ENCODE assay signal across 23 cellular contexts in the genomic region with DNA sequence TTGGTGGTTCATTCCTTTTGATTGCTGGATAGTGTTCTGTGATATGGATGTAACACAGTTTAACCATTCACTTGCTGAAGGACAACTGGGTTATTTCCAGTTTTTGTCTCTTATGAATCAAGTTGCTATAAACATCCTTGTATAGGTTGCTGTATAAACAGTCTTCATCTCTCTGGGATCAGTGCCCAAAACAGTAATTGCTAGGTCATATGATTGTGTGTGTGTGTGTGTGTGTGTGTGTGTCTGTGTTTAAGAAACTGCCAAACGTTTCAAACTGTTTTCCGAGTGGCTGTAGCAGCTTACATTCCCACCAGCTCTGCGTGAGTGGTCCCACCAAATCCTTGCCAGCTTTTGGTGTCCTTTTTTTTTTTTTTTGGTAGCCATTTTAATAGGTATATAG.
"Had no signal": no experiment of that assay in that cellular context is flagged by ENCODE, and none has a peak within 500 bp of the region (broad histone marks: within the 10 kb centered on the region; RNA-seq: fewer than 3 reads in every experiment).

No MANE protein-coding gene starts in this region.

- H3K36me3 ChIP-seq: brain microvascular endothelial cell, Peyer's patch, SJCRH30 had no signal

- H3K27me3 Mint-ChIP-seq: activated CD4-positive, alpha-beta memory T cell treated with anti-CD3 and anti-CD28 coated beads, Interleukin-2, amount 10 ng/mL, durations not matched to agents 7 days and 5 days; activated CD4-positive, alpha-beta T cell treated with anti-CD3 and anti-CD28 coated beads for 36 hours; activated naive CD4-positive, alpha-beta T cell treated with anti-CD3 and anti-CD28 coated beads, Interleukin-2, amount 10 ng/mL, durations not matched to agents 7 days and 5 days; activated naive CD8-positive, alpha-beta T cell treated with anti-CD3 and anti-CD28 coated beads for 36 hours had no signal

- H3K9me3 ChIP-seq: Peyer's patch, SJCRH30, SK-N-SH had no signal

- H3K9me3 Mint-ChIP-seq: activated CD4-positive, alpha-beta memory T cell treated with anti-CD3 and anti-CD28 coated beads, Interleukin-2, amount 10 ng/mL, durations not matched to agents 7 days and 5 days; activated naive CD4-positive, alpha-beta T cell treated with anti-CD3 and anti-CD28 coated beads, Interleukin-2, amount 10 ng/mL, durations not matched to agents 7 days and 5 days had no signal

- H3K27ac ChIP-seq: brain microvascular endothelial cell, Peyer's patch, RWPE1, SJCRH30, VCaP had no signal

- H3K4me3 ChIP-seq: Peyer's patch, SJCRH30 had no signal

- H3K36me3 Mint-ChIP-seq: activated naive CD4-positive, alpha-beta T cell treated with anti-CD3 and anti-CD28 coated beads, Interleukin-2, amount 10 ng/mL, durations not matched to agents 7 days and 5 days; activated naive CD8-positive, alpha-beta T cell treated with anti-CD3 and anti-CD28 coated beads for 36 hours had no signal

- H3K27me3 ChIP-seq: brain microvascular endothelial cell, Peyer's patch, SJCRH30 had no signal

- H3K27ac Mint-ChIP-seq: activated CD4-positive, alpha-beta memory T cell treated with anti-CD3 and anti-CD28 coated beads, Interleukin-2, amount 10 ng/mL, durations not matched to agents 7 days and 5 days; activated CD4-positive, alpha-beta T cell treated with anti-CD3 and anti-CD28 coated beads for 36 hours; activated naive CD4-positive, alpha-beta T cell treated with anti-CD3 and anti-CD28 coated beads, Interleukin-2, amount 10 ng/mL, durations not matched to agents 7 days and 5 days; activated naive CD8-positive, alpha-beta T cell treated with anti-CD3 and anti-CD28 coated beads for 36 hours; activated T-cell treated with anti-CD3 and anti-CD28 coated beads, Interleukin-2, amount 50 U/mL, for 72 hours; activated T-helper 2 cell treated with anti-CD3 and anti-CD28 coated beads, Interferon-gamma antibody, Interleukin-2, Interleukin-4, amounts not matched to agents 10 μg/mL and 5 μg/mL and 100 μg/mL, durations not matched to agents 14 hours and 24 hours and 36 hours had no signal

- DNase-seq: activated CD4-positive, alpha-beta memory T cell treated with anti-CD3 and anti-CD28 coated beads, Interleukin-2, amount 10 ng/mL, durations not matched to agents 7 days and 5 days; activated CD4-positive, alpha-beta T cell treated with anti-CD3 and anti-CD28 coated beads for 36 hours; activated CD4-positive, alpha-beta T cell treated with anti-CD3 and anti-CD28 coated beads, Interleukin-2, amount 50 U/mL, for 1 hour; activated CD8-positive, alpha-beta memory T cell treated with anti-CD3 and anti-CD28 coated beads, Interleukin-2, amount 50 U/mL, for 4 hours; activated gamma-delta T cell treated with Interleukin-2 at 50 U/mL for 16 hours; activated naive CD4-positive, alpha-beta T cell treated with anti-CD3 and anti-CD28 coated beads, Interleukin-2, amount 10 ng/mL, durations not matched to agents 7 days and 5 days; activated naive CD8-positive, alpha-beta T cell treated with anti-CD3 and anti-CD28 coated beads for 36 hours; activated T-cell treated with anti-CD3 and anti-CD28 coated beads, Interleukin-2, amount 50 U/mL, for 72 hours; brain microvascular endothelial cell; cerebellar nuclear complex; NCI-H1417; NCI-H1930; NCI-H446 treated with DMSO at 0.1 percent for 48 hours; NCI-H524 treated with DMSO at 0.1 percent for 48 hours; NCI-H82; Peyer's patch; Right ventricle myocardium superior; SJCRH30; SK-N-SH; T-helper 1 cell had no signal

- H3K4me3 Mint-ChIP-seq: activated CD4-positive, alpha-beta memory T cell treated with anti-CD3 and anti-CD28 coated beads, Interleukin-2, amount 10 ng/mL, durations not matched to agents 7 days and 5 days; activated CD4-positive, alpha-beta T cell treated with anti-CD3 and anti-CD28 coated beads for 36 hours; activated naive CD4-positive, alpha-beta T cell treated with anti-CD3 and anti-CD28 coated beads, Interleukin-2, amount 10 ng/mL, durations not matched to agents 7 days and 5 days; activated naive CD8-positive, alpha-beta T cell treated with anti-CD3 and anti-CD28 coated beads for 36 hours; activated T-cell treated with anti-CD3 and anti-CD28 coated beads, Interleukin-2, amount 50 U/mL, for 72 hours had no signal

- H3K4me1 ChIP-seq: Peyer's patch, SJCRH30 had no signal

- H3K4me1 Mint-ChIP-seq: activated CD4-positive, alpha-beta memory T cell treated with anti-CD3 and anti-CD28 coated beads, Interleukin-2, amount 10 ng/mL, durations not matched to agents 7 days and 5 days; activated CD4-positive, alpha-beta T cell treated with anti-CD3 and anti-CD28 coated beads for 36 hours; activated naive CD4-positive, alpha-beta T cell treated with anti-CD3 and anti-CD28 coated beads, Interleukin-2, amount 10 ng/mL, durations not matched to agents 7 days and 5 days; activated naive CD8-positive, alpha-beta T cell treated with anti-CD3 and anti-CD28 coated beads for 36 hours had no signal

- ATAC-seq: activated CD4-positive, alpha-beta T cell treated with anti-CD3 and anti-CD28 coated beads for 36 hours; activated T-cell treated with anti-CD3 and anti-CD28 coated beads, Interleukin-2, amount 50 U/mL, for 72 hours had no signal
